Comparison of ENCODE assay signal across 20 cellular contexts in the genomic region with DNA sequence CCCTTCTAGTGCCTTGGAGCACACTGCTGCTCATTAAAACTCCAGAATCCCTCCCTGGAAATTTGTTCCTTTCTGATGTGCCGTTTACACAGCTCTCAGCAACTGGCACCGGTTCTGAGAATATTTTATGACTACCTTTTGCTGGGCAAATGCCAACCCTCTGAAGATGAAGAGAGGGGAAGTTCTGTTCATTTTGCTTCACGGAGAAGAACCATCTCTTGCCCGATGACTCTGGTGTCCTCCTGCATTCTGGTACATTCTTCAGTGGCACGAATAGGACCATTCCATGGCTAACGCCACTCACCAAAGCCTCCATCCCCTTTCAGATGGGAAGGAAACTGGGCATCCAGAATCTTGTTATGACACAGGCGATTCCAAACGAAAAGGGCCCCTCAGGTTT.
"Had no signal": no experiment of that assay in that cellular context is flagged by ENCODE, and none has a peak within 500 bp of the region (broad histone marks: within the 10 kb centered on the region; RNA-seq: fewer than 3 reads in every experiment).

No MANE protein-coding gene starts in this region.

- H3K4me1 Mint-ChIP-seq: activated CD8-positive, alpha-beta memory T cell treated with anti-CD3 and anti-CD28 coated beads, Interleukin-2, amount 10 ng/mL, durations not matched to agents 7 days and 5 days; endodermal cell; natural killer cell had no signal

- ATAC-seq: activated CD8-positive, alpha-beta memory T cell treated with anti-CD3 and anti-CD28 coated beads, Interleukin-2, amount 10 ng/mL, durations not matched to agents 7 days and 5 days; gastrocnemius medialis; left lung; natural killer cell had no signal

- H3K9me3 ChIP-seq: esophagus squamous epithelium, gastrocnemius medialis, thyroid gland had no signal

- H3K4me3 ChIP-seq: coronary artery, esophagus squamous epithelium, gastrocnemius medialis, left lung, lung, thyroid gland had no signal

- H3K27me3 Mint-ChIP-seq: activated naive CD8-positive, alpha-beta T cell treated with anti-CD3 and anti-CD28 coated beads, Interleukin-2, amount 10 ng/mL, durations not matched to agents 7 days and 5 days had no signal

- H3K36me3 Mint-ChIP-seq: activated CD4-positive, alpha-beta memory T cell treated with anti-CD3 and anti-CD28 coated beads for 36 hours; activated CD8-positive, alpha-beta memory T cell treated with anti-CD3 and anti-CD28 coated beads, Interleukin-2, amount 10 ng/mL, durations not matched to agents 7 days and 5 days; activated naive CD8-positive, alpha-beta T cell treated with anti-CD3 and anti-CD28 coated beads, Interleukin-2, amount 10 ng/mL, durations not matched to agents 7 days and 5 days; natural killer cell had no signal

- DNase-seq: activated CD4-positive, alpha-beta memory T cell treated with anti-CD3 and anti-CD28 coated beads for 36 hours; activated CD4-positive, alpha-beta T cell treated with anti-CD3 and anti-CD28 coated beads for 1 hour; activated CD8-positive, alpha-beta memory T cell treated with anti-CD3 and anti-CD28 coated beads, Interleukin-2, amount 10 ng/mL, durations not matched to agents 7 days and 5 days; activated naive CD8-positive, alpha-beta T cell treated with anti-CD3 and anti-CD28 coated beads, Interleukin-2, amount 10 ng/mL, durations not matched to agents 7 days and 5 days; amygdala; cerebellar nuclear complex; endodermal cell; esophagus squamous epithelium; gastrocnemius medialis; hippocampal formation; kidney glomerular epithelial cell; left lung; natural killer cell; stimulated activated CD4-positive, alpha-beta T cell treated with anti-CD3 and anti-CD28 coated beads, Interleukin-4, amount 100 ng/mL, for 1 hour; T-helper 1 cell; thyroid gland had no signal

- H3K4me3 Mint-ChIP-seq: activated CD4-positive, alpha-beta memory T cell treated with anti-CD3 and anti-CD28 coated beads for 36 hours; activated CD8-positive, alpha-beta memory T cell treated with anti-CD3 and anti-CD28 coated beads, Interleukin-2, amount 10 ng/mL, durations not matched to agents 7 days and 5 days; activated naive CD8-positive, alpha-beta T cell treated with anti-CD3 and anti-CD28 coated beads, Interleukin-2, amount 10 ng/mL, durations not matched to agents 7 days and 5 days; endodermal cell; natural killer cell had no signal

- H3K27me3 ChIP-seq: thyroid gland had no signal

- H3K9me3 Mint-ChIP-seq: activated naive CD8-positive, alpha-beta T cell treated with anti-CD3 and anti-CD28 coated beads, Interleukin-2, amount 10 ng/mL, durations not matched to agents 7 days and 5 days; activated T-helper 2 cell treated with anti-CD3 and anti-CD28 coated beads, Interferon-gamma antibody, Interleukin-2, Interleukin-4, amounts not matched to agents 10 μg/mL and 5 μg/mL and 100 μg/mL, durations not matched to agents 14 hours and 24 hours and 36 hours; natural killer cell had no signal

- H3K36me3 ChIP-seq: esophagus squamous epithelium, gastrocnemius medialis, left lung, thyroid gland had no signal

- H3K4me1 ChIP-seq: gastrocnemius medialis, left lung, thyroid gland had no signal

- H3K27ac Mint-ChIP-seq: activated CD4-positive, alpha-beta memory T cell treated with anti-CD3 and anti-CD28 coated beads for 36 hours; activated CD8-positive, alpha-beta memory T cell treated with anti-CD3 and anti-CD28 coated beads, Interleukin-2, amount 10 ng/mL, durations not matched to agents 7 days and 5 days; activated T-helper 2 cell treated with anti-CD3 and anti-CD28 coated beads, Interferon-gamma antibody, Interleukin-2, Interleukin-4, amounts not matched to agents 10 μg/mL and 5 μg/mL and 100 μg/mL, durations not matched to agents 14 hours and 24 hours and 36 hours; endodermal cell; natural killer cell; progenitor cell of endocrine pancreas had no signal

- H3K27ac ChIP-seq: coronary artery, esophagus squamous epithelium, gastrocnemius medialis, left lung, thyroid gland had no signal
